Comparison of ENCODE assay signal across 7 cellular contexts in the genomic region with DNA sequence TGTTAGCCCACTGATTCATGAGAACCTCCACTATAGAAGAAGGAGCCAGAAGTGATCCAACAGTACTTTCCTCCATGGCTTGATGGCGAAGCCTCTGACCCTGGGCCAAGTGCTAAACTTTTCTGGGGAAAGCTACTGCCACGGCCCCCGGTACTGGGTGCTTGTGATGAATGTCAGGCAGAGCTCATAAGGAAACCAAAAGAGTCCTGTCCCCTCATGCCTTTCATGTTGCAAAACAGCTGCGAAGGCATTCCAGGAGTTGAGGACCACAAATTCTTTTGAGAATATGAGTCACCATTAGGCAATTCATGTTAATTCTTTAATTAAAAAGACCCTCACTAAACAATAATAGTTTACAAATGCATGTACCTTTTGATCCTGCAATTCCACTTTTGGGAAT. TPM values are rescaled to one million over a fixed set of nuclear protein-coding genes. Genes with fewer than 3 reads are reported as not detected.
DNase-seq lines count a peak whose midpoint lies in the region; ATAC-seq, FAIRE-seq and TF ChIP-seq lines count a peak whose summit lies in the region.
"Not testable (repeated sequence)": the region's sequence is repeated elsewhere in the genome, so short reads cannot be mapped to it uniquely, and the experiment has no call there.

No MANE protein-coding gene starts in this region.

- POLR2A ChIA-PET in BJ (lab: Charles Lee): not testable (repeated sequence)

- not testable (repeated sequence) for H3K36me3 Mint-ChIP-seq in astrocyte (ENCODE audit: low read depth, unreplicated experiment); natural killer cell treated with Interleukin-12 subunit alpha and Interleukin-12 subunit beta and Interleukin-15 and Interleukin-18, amount 100 ng/mL, for 72 hours

- not testable (repeated sequence) for H3K4me3 ChIP-seq in BJ (ENCODE audit: low read depth, low read length); RWPE2 (ENCODE audit: severe bottlenecking); astrocyte (ENCODE audit: insufficient read depth, low read depth, low read length); epithelial cell of esophagus (ENCODE audit: low read length); fibroblast of villous mesenchyme (ENCODE audit: low read depth, low read length)

- not testable (repeated sequence) for H3K4me2 ChIP-seq in astrocyte (ENCODE audit: low read length)

- peaks cover 20% of the 10 kb centered on the region for H3K4me1 Mint-ChIP-seq in astrocyte (ENCODE audit: low read depth, unreplicated experiment)
- peaks cover 26 to 48% of the 10 kb centered on the region in 2 donors for H3K4me1 Mint-ChIP-seq in natural killer cell treated with Interleukin-12 subunit alpha and Interleukin-12 subunit beta and Interleukin-15 and Interleukin-18, amount 100 ng/mL, for 72 hours (ENCODE audit: low read depth in 2 of 2)

- H3K9me3 ChIP-seq in RWPE2 (ENCODE audit: severe bottlenecking); astrocyte (ENCODE audit: insufficient read depth, low read depth, low read length): not testable (repeated sequence)

- CTCF ChIA-PET in BJ (lab: Yijun Ruan, JAX): interaction anchor here (1.0 to 1.5 kb wide), 2 partner anchors 10 to 56 kb away, joined by 3 read pairs; no protein-coding TSS in a partner anchor

- H3K79me2 ChIP-seq in astrocyte (ENCODE audit: insufficient read depth, low read length): not testable (repeated sequence)

- not testable (repeated sequence) for H3K27ac ChIP-seq in RWPE2 (ENCODE audit: poor library complexity, severe bottlenecking); astrocyte (ENCODE audit: low read depth, low read length)

- not testable (repeated sequence) for H3K27me3 Mint-ChIP-seq in astrocyte (ENCODE audit: low read depth, unreplicated experiment); natural killer cell treated with Interleukin-12 subunit alpha and Interleukin-12 subunit beta and Interleukin-15 and Interleukin-18, amount 100 ng/mL, for 72 hours

- H2AFZ ChIP-seq in astrocyte (ENCODE audit: low read depth, low read length): not testable (repeated sequence)

- ATAC-seq in RWPE2 (ENCODE audit: low read depth): peak; percentile 14; the same call in 1 of the 3 replicates
- ATAC-seq in natural killer cell treated with Interleukin-12 subunit alpha and Interleukin-12 subunit beta and Interleukin-15 and Interleukin-18, amount 100 ng/mL, for 72 hours: peak in 1 of 2 donors; percentile 88

- H3K4me1 ChIP-seq in RWPE2 (ENCODE audit: insufficient read depth, poor library complexity, severe bottlenecking) (peaks cover 16% of the 10 kb centered on the region), astrocyte (ENCODE audit: insufficient read depth, low read length) (peaks cover 15% of the 10 kb centered on the region)

- TF ChIP-seq CTCF in BJ (IDR thresholded peaks at IDR 0.05; ENCODE audit: insufficient read depth, low read depth, low read length); RWPE2 (IDR thresholded peaks at IDR 0.05; ENCODE audit: poor library complexity, severe bottlenecking); astrocyte (IDR thresholded peaks at IDR 0.05; ENCODE audit: insufficient read depth, low read depth, low read length); epithelial cell of esophagus (IDR thresholded peaks at IDR 0.05; ENCODE audit: insufficient read depth, low read depth, low read length, missing control alignments); fibroblast of villous mesenchyme (IDR thresholded peaks at IDR 0.05; ENCODE audit: insufficient read depth, low read depth, low read length): not testable (repeated sequence)

- not testable (repeated sequence) for H3K36me3 ChIP-seq in BJ (ENCODE audit: control insufficient read depth, insufficient read depth, low read length); RWPE2 (ENCODE audit: low read depth); astrocyte (ENCODE audit: insufficient read depth, low read length)

- peak; percentile 11 for DNase-seq in BJ (ENCODE audit: low read depth)
- peak; percentile 41 for DNase-seq in HCEC 1CT
- not testable (repeated sequence) for DNase-seq in RWPE2 (ENCODE audit: low spot score)
- peak; percentile 69 for DNase-seq in astrocyte (ENCODE audit: low read depth)
- DNase-seq in epithelial cell of esophagus (ENCODE audit: low read depth): peak; percentile 57
- DNase-seq in fibroblast of villous mesenchyme (ENCODE audit: low read depth): peak; percentile 50
- peak; percentile 65 for DNase-seq in natural killer cell treated with Interleukin-12 subunit alpha and Interleukin-12 subunit beta and Interleukin-15 and Interleukin-18, amount 100 ng/mL, for 72 hours (ENCODE audit: low spot score)

- not testable (repeated sequence) for H3K9ac ChIP-seq in astrocyte (ENCODE audit: low read length)

- not testable (repeated sequence) for H3K9me3 Mint-ChIP-seq in astrocyte (ENCODE audit: unreplicated experiment); natural killer cell treated with Interleukin-12 subunit alpha and Interleukin-12 subunit beta and Interleukin-15 and Interleukin-18, amount 100 ng/mL, for 72 hours

- not testable (repeated sequence) for H4K20me1 ChIP-seq in astrocyte (ENCODE audit: insufficient read depth, low read length)

- H3K4me3 Mint-ChIP-seq in astrocyte (ENCODE audit: unreplicated experiment); natural killer cell treated with Interleukin-12 subunit alpha and Interleukin-12 subunit beta and Interleukin-15 and Interleukin-18, amount 100 ng/mL, for 72 hours: not testable (repeated sequence)

- not testable (repeated sequence) for H3K27ac Mint-ChIP-seq in astrocyte (ENCODE audit: unreplicated experiment)
- H3K27ac Mint-ChIP-seq in natural killer cell treated with Interleukin-12 subunit alpha and Interleukin-12 subunit beta and Interleukin-15 and Interleukin-18, amount 100 ng/mL, for 72 hours: peak overlapping the region in 1 of 2 donors; percentile 42

- H3K27me3 ChIP-seq in BJ (ENCODE audit: control insufficient read depth, insufficient read depth, low read length); RWPE2 (ENCODE audit: insufficient read depth, poor library complexity, severe bottlenecking); astrocyte (ENCODE audit: insufficient read depth, low read length): not testable (repeated sequence)

- not testable (repeated sequence) for FAIRE-seq in astrocyte (lab: Jason Lieb, UNC)

RNA-seq across cellular contexts. Expression of a gene that starts 26.5 kb away (rescaled TPM):
- polyA plus RNA-seq in BJ (2011; rRNA removed): 83.4 and 94.7 TPM in 2 replicates
- 121 and 208 TPM in 2 replicates for polyA minus RNA-seq in BJ (2011; rRNA and poly(A)+ RNA removed)
- 62.1 and 65.7 TPM in 2 replicates for total RNA-seq in astrocyte
- total RNA-seq in fibroblast of villous mesenchyme: 110 and 199 TPM in 2 replicates
- total RNA-seq in natural killer cell treated with Interleukin-12 subunit alpha and Interleukin-12 subunit beta and Interleukin-15 and Interleukin-18, amount 100 ng/mL, for 72 hours: 10 to 100 TPM; 14.6 to 47.0 TPM
